In the genomic region with DNA sequence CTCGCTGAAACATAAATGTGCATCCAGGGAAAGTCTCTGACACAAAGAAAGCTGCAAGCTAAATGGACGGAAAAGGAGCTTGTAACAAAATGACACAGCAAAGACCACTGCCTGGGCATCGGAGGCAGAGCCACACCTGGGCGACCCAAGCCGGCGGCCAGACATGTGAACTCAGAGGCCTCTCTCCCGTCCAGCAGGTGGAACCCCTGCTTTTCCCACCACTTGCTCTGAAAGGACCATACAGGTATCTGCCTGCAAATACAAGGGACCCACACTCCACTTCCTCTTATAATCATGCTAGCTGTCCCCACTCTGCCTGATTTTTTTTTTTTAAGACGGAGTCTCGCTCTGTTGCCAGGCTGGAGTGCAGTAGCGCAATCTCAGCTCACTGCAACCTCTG, we compare ENCODE assay signal across 1 cellular context.
TF ChIP-seq lines count a peak whose summit lies in the region.

No MANE protein-coding gene starts in this region.

TF ChIP-seq in K562, 482 proteins besides CTCF, POLR2A, EP300 and RAD21:
- TF ChIP-seq FOXA3 (CRISPR knock-in tag; conservative IDR thresholded peaks at IDR 0.05 in 1 of 2, IDR thresholded peaks at IDR 0.05 in 1 of 2): no peak
- TF ChIP-seq ZFP30 (CRISPR knock-in tag; IDR thresholded peaks at IDR 0.05; ENCODE audit: borderline replicate concordance): no peak
- no peak for TF ChIP-seq GTF2B (IDR thresholded peaks at IDR 0.05; ENCODE audit: extremely low read depth, insufficient read length)
- peak; percentile 81 for TF ChIP-seq SPI1 (IDR thresholded peaks at IDR 0.05; ENCODE audit: borderline replicate concordance, low read depth, low read length)
- TF ChIP-seq, protein P1, sequence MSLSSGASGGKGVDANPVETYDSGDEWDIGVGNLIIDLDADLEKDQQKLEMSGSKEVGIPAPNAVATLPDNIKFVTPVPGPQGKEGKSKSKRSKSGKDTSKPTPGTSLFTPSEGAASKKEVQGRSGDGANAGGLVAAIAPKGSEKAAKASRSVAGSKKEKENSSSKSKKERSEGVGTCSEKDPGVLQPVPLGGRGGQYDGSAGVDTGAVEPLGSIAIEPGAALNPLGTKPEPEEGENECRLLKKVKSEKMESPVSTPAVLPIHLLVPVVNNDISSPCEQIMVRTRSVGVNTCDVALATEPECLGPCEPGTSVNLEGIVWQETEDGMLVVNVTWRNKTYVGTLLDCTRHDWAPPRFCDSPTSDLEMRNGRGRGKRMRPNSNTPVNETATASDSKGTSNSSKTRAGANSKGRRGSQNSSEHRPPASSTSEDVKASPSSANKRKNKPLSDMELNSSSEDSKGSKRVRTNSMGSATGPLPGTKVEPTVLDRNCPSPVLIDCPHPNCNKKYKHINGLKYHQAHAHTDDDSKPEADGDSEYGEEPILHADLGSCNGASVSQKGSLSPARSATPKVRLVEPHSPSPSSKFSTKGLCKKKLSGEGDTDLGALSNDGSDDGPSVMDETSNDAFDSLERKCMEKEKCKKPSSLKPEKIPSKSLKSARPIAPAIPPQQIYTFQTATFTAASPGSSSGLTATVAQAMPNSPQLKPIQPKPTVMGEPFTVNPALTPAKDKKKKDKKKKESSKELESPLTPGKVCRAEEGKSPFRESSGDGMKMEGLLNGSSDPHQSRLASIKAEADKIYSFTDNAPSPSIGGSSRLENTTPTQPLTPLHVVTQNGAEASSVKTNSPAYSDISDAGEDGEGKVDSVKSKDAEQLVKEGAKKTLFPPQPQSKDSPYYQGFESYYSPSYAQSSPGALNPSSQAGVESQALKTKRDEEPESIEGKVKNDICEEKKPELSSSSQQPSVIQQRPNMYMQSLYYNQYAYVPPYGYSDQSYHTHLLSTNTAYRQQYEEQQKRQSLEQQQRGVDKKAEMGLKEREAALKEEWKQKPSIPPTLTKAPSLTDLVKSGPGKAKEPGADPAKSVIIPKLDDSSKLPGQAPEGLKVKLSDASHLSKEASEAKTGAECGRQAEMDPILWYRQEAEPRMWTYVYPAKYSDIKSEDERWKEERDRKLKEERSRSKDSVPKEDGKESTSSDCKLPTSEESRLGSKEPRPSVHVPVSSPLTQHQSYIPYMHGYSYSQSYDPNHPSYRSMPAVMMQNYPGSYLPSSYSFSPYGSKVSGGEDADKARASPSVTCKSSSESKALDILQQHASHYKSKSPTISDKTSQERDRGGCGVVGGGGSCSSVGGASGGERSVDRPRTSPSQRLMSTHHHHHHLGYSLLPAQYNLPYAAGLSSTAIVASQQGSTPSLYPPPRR (CRISPR knock-in tag; IDR thresholded peaks at IDR 0.05; ENCODE audit: borderline replicate concordance): no peak
- TF ChIP-seq SMC3 (conservative IDR thresholded peaks at IDR 0.05; ENCODE audit: insufficient read depth, low read depth, low read length): 0 out of 2 replicates have a peak, but pooled peaks have one; percentile 14
- no peak for TF ChIP-seq ZNF589 (CRISPR knock-in tag; IDR thresholded peaks at IDR 0.05; ENCODE audit: low read depth)
- TF ChIP-seq BHLHE40 (IDR thresholded peaks at IDR 0.05; ENCODE audit: low read length): no peak
- TF ChIP-seq ZNF224 (CRISPR knock-in tag; IDR thresholded peaks at IDR 0.05): no peak
